28 cellular contexts compared by ENCODE assay signal in the genomic region with DNA sequence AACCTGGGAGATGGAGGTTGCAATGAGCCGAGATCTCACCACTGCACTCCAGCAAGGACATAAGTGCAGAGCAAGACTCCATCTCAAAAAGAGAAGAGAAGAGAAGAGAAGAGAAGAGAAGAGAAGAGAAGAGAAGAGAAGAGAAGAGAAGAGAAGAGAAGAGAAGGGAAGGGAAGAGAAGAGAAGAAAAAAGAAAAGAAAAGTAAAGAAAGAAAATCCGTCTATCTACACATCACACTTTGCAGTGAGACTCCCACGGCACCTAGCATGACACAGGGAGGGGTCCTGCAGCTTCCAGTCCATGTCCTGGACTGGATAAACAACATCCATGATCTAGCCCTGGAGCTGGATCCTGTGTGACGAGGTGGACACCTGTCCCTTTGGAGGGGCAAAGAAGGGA.
"Had no signal": no experiment of that assay in that cellular context is flagged by ENCODE, and none has a peak within 500 bp of the region (broad histone marks: within the 10 kb centered on the region; RNA-seq: fewer than 3 reads in every experiment).

No MANE protein-coding gene starts in this region.

- H3K9me3 Mint-ChIP-seq: activated B cell treated with CpG ODN at 0.5 μM for 24 hours; activated CD4-positive, alpha-beta T cell treated with anti-CD3 and anti-CD28 coated beads, Interleukin-2, amount 10 ng/mL, durations not matched to agents 24 days and 14 days; activated naive CD4-positive, alpha-beta T cell treated with anti-CD3 and anti-CD28 coated beads for 36 hours; activated naive CD8-positive, alpha-beta T cell treated with anti-CD3 and anti-CD28 coated beads, Interleukin-2, amount 10 ng/mL, durations not matched to agents 7 days and 5 days; activated T-cell treated with anti-CD3 and anti-CD28 coated beads, Interleukin-2, amount 50 U/mL, for 24 hours had no signal

- H3K27me3 Mint-ChIP-seq: activated B cell treated with CpG ODN at 0.5 μM for 24 hours had no signal

- H3K27ac Mint-ChIP-seq: activated B cell treated with CpG ODN at 0.5 μM for 24 hours; activated CD4-positive, alpha-beta T cell treated with anti-CD3 and anti-CD28 coated beads, Interleukin-2, amount 10 ng/mL, durations not matched to agents 24 days and 14 days; activated CD8-positive, alpha-beta memory T cell treated with anti-CD3 and anti-CD28 coated beads, Interleukin-2, amount 10 ng/mL, durations not matched to agents 7 days and 5 days; activated naive CD4-positive, alpha-beta T cell treated with anti-CD3 and anti-CD28 coated beads for 36 hours; activated naive CD8-positive, alpha-beta T cell treated with anti-CD3 and anti-CD28 coated beads, Interleukin-2, amount 10 ng/mL, durations not matched to agents 7 days and 5 days; activated T-cell treated with anti-CD3 and anti-CD28 coated beads, Interleukin-2, amount 50 U/mL, for 24 hours had no signal

- H3K27me3 ChIP-seq: adrenal gland, breast epithelium had no signal

- ATAC-seq: activated CD8-positive, alpha-beta memory T cell treated with anti-CD3 and anti-CD28 coated beads, Interleukin-2, amount 10 ng/mL, durations not matched to agents 7 days and 5 days; PC-3; SK-N-SH treated with all-trans-retinoic acid at 6 μM for 48 hours had no signal

- H3K36me3 ChIP-seq: adrenal gland, breast epithelium, SJSA1 had no signal

- H3K4me3 Mint-ChIP-seq: activated B cell treated with CpG ODN at 0.5 μM for 24 hours; activated CD4-positive, alpha-beta T cell treated with anti-CD3 and anti-CD28 coated beads, Interleukin-2, amount 10 ng/mL, durations not matched to agents 24 days and 14 days; activated CD8-positive, alpha-beta memory T cell treated with anti-CD3 and anti-CD28 coated beads, Interleukin-2, amount 10 ng/mL, durations not matched to agents 7 days and 5 days; activated naive CD4-positive, alpha-beta T cell treated with anti-CD3 and anti-CD28 coated beads for 36 hours; activated naive CD8-positive, alpha-beta T cell treated with anti-CD3 and anti-CD28 coated beads, Interleukin-2, amount 10 ng/mL, durations not matched to agents 7 days and 5 days; activated T-cell treated with anti-CD3 and anti-CD28 coated beads, Interleukin-2, amount 50 U/mL, for 24 hours had no signal

- H3K36me3 Mint-ChIP-seq: activated CD8-positive, alpha-beta memory T cell treated with anti-CD3 and anti-CD28 coated beads, Interleukin-2, amount 10 ng/mL, durations not matched to agents 7 days and 5 days; activated naive CD8-positive, alpha-beta T cell treated with anti-CD3 and anti-CD28 coated beads, Interleukin-2, amount 10 ng/mL, durations not matched to agents 7 days and 5 days had no signal

- DNase-seq: activated B cell treated with CpG ODN at 0.5 μM for 24 hours; activated CD4-positive, alpha-beta T cell treated with anti-CD3 and anti-CD28 coated beads for 1 hour; activated CD4-positive, alpha-beta T cell treated with anti-CD3 and anti-CD28 coated beads, Interleukin-2, amount 10 ng/mL, durations not matched to agents 24 days and 14 days; activated CD4-positive, alpha-beta T cell treated with anti-CD3 and anti-CD28 coated beads, Interleukin-2, amount 50 U/mL, for 48 hours; activated CD8-positive, alpha-beta memory T cell treated with anti-CD3 and anti-CD28 coated beads, Interleukin-2, amount 10 ng/mL, durations not matched to agents 7 days and 5 days; activated gamma-delta T cell; activated naive CD4-positive, alpha-beta T cell treated with anti-CD3 and anti-CD28 coated beads for 36 hours; activated naive CD8-positive, alpha-beta T cell treated with anti-CD3 and anti-CD28 coated beads, Interleukin-2, amount 10 ng/mL, durations not matched to agents 7 days and 5 days; activated T-cell treated with anti-CD3 and anti-CD28 coated beads, Interleukin-2, amount 50 U/mL, for 24 hours; anterior cingulate cortex; Kasumi-1; NCI-H1105 treated with DMSO at 0.1 percent for 48 hours; NCI-H1436 treated with DMSO at 0.1 percent for 48 hours; NCI-H187; NCI-H2081; NCI-H446; NCI-H524; PC-3; SHP77; SW 1271; T-helper 2 cell; T1000 had no signal

- FAIRE-seq: RCC 7860, TTC549 had no signal

- H3K4me3 ChIP-seq: adrenal gland, breast epithelium, SJSA1 had no signal

- H3K4me1 ChIP-seq: breast epithelium had no signal

- H3K27ac ChIP-seq: adrenal gland, breast epithelium, SJSA1 had no signal

- H3K9me3 ChIP-seq: adrenal gland, breast epithelium had no signal
